ENCODE assay signal across 17 cellular contexts in genomic region chr19:38993271-38993670, GRCh38. TPM values are rescaled to one million over a fixed set of nuclear protein-coding genes. Genes with fewer than 3 reads are reported as not detected.
DNase-seq lines count a peak whose midpoint lies in the region; ATAC-seq, FAIRE-seq and TF ChIP-seq lines count a peak whose summit lies in the region.
"Had no signal": no experiment of that assay in that cellular context is flagged by ENCODE, and none has a peak within 500 bp of the region (broad histone marks: within the 10 kb centered on the region; RNA-seq: fewer than 3 reads in every experiment).

No MANE protein-coding gene starts in this region.

- no peaks in the 10 kb centered on the region for H4K20me1 ChIP-seq in GM23248 (ENCODE audit: insufficient read depth)

- FAIRE-seq in urothelium cell line (lab: Jason Lieb, UNC): no peak
- FAIRE-seq: GM12891, GM19239, pancreas had no signal

- H3K36me3 ChIP-seq in GM23248 (ENCODE audit: low read depth): no peaks in the 10 kb centered on the region
- H3K36me3 ChIP-seq: cardiac muscle cell, pancreas had no signal

- no peaks in the 10 kb centered on the region for H3K9me3 ChIP-seq in GM23248 (ENCODE audit: low read depth)
- H3K9me3 ChIP-seq: pancreas had no signal

- no peaks in the 10 kb centered on the region for H3K27me3 ChIP-seq in GM23248 (replicated peaks; ENCODE audit: insufficient read depth)
- H3K27me3 ChIP-seq: cardiac muscle cell, pancreas had no signal

- H3K9ac ChIP-seq in GM23248: no peak overlapping the region

- H3K4me2 ChIP-seq in GM23248 (ENCODE audit: unreplicated experiment): no peak overlapping the region

- no peaks in the 10 kb centered on the region for H3K9me2 ChIP-seq in GM23248 (ENCODE audit: insufficient read depth)

- DNase-seq in GM23248 (peak; percentile 88), RPMI7951 (ENCODE audit: low read depth) (peak; percentile 81), epithelial cell of esophagus (ENCODE audit: low read depth) (peak; percentile 97), myocyte (ENCODE audit: low read depth) (peak; percentile 28), urothelium cell line (ENCODE audit: low spot score) (no peak), DMS153 (lab: John Stamatoyannopoulos, UW) (no peak)
- DNase-seq: activated CD4-positive, CD25-positive, alpha-beta regulatory T cell; Calu3; NCI-H524 treated with DMSO at 0.1 percent for 48 hours; pancreas; SIG-M5; stimulated activated CD4-positive, alpha-beta T cell treated with anti-CD3 and anti-CD28 coated beads, Interleukin-2, amount 100 ng/mL, for 48 hours had no signal

- H3K27ac ChIP-seq in GM23248: peak overlapping the region; percentile 46
- H3K27ac ChIP-seq: cardiac muscle cell, pancreas had no signal

- H3K4me3 ChIP-seq in GM23248 (no peak overlapping the region), epithelial cell of esophagus (ENCODE audit: low read length) (no peak overlapping the region)
- H3K4me3 ChIP-seq: cardiac muscle cell, pancreas had no signal

- peak overlapping the region; percentile 76 for H2AFZ ChIP-seq in GM23248

- peaks cover 11% of the 10 kb centered on the region for H3K4me1 ChIP-seq in GM23248 (ENCODE audit: insufficient read depth)
- H3K4me1 ChIP-seq: pancreas had no signal

- in situ Hi-C loops in GM23248 (cut with MboI): no loop called here

- ATAC-seq in GM21367 (IDR thresholded peaks at IDR 0.05; ENCODE audit: unreplicated experiment) (no peak), GM18858 (IDR thresholded peaks at IDR 0.05; ENCODE audit: unreplicated experiment) (no peak)
- ATAC-seq: pancreas had no signal

- peaks cover 11% of the 10 kb centered on the region; the same call in 1 of the 2 replicates for H3F3A ChIP-seq in GM23248 (ENCODE audit: insufficient read depth)

- TF ChIP-seq CTCF in epithelial cell of esophagus (IDR thresholded peaks at IDR 0.05; ENCODE audit: insufficient read depth, low read depth, low read length, missing control alignments): no peak

- no peaks in the 10 kb centered on the region for H3K79me2 ChIP-seq in GM23248 (ENCODE audit: insufficient read depth)

- 26 to 31% methylated on average over 3 of the region's 3 CpGs for WGBS in GM23248 (ENCODE audit: low coverage in 1 of 2, low lambda C conversion rate in 2 of 2, missing lambda C conversion rate in 2 of 2), 2 experiments

RNA-seq across cellular contexts. Expression of gene FBXO17, which starts 17.7 kb away (rescaled TPM):
- total RNA-seq in GM23248 (2014; rRNA removed; shearing (Covaris generic)): 36.4 and 47.6 TPM in 2 replicates
- 30.3 and 30.9 TPM in 2 replicates for polyA plus RNA-seq in GM23248 (2016; fragmentation: Nextera tagmentation; extraction: Ambion mirVana)
- 12.5 and 22.1 TPM in 2 replicates for total RNA-seq in RPMI7951 (2014; rRNA removed; shearing (Covaris generic))
- total RNA-seq in myocyte: 21.5 and 22.1 TPM in 2 replicates
- 28.1 TPM for polyA plus RNA-seq in myocyte (2012)

RNA-seq across cellular contexts. Expression of gene FBXO27, which starts 39.1 kb away (rescaled TPM):
- 0.54 and 2.8 TPM in 2 replicates for total RNA-seq in GM23248 (2014; rRNA removed; shearing (Covaris generic))
- 2.1 and 4.0 TPM in 2 replicates for polyA plus RNA-seq in GM23248 (2016; fragmentation: Nextera tagmentation; extraction: Ambion mirVana)
- total RNA-seq in RPMI7951 (2014; rRNA removed; shearing (Covaris generic)): 0.10 TPM in 1 of 2 replicates, not detected in the other
- 6.8 and 15.5 TPM in 2 replicates for total RNA-seq in myocyte
- polyA plus RNA-seq in myocyte (2012): 5.8 TPM

Comparison
In these comparisons a context has a peak if more than half of its experiments do, and no peak if none do; other contexts are left out.
1. DNase-seq: peak in GM23248 (single experiment), RPMI7951 (single experiment), epithelial cell of esophagus (single experiment) and myocyte (single experiment); none in urothelium cell line (single experiment) and DMS153 (single experiment).